Comparison of ENCODE assay signal across 8 cellular contexts in the genomic region with DNA sequence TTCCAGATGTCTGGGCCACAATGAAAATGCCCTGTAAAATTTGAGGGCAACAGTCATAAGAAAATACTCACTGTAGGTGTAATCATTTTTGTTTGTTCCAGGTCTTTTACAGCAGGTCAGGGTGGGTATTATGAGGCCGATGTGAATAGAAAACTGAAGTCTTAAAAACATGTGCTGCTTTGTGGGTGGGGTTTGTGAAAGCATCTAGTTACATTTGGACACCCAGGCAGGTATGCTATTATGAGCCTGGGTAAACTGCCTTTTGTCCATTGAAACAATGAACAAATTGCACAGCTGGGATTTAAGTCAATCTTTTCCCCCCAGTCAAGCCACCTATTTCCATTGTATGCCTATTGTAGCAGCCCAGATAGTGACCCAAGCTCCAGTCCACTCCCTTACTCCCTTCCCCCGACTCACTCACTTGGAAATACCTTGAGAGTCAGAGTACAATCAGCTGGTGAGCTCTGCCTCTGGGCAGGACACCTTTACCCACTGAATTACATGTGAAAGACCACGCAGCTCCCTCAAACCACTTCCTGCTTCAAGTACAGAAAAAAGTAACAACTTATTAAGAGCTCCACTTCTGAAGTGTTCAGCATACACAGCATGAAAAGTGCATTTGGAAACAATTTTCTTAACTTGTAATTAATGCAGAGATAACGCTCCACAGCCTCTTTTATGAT. TPM values are rescaled to one million over a fixed set of nuclear protein-coding genes. Genes with fewer than 3 reads are reported as not detected.
DNase-seq lines count a peak whose midpoint lies in the region; ATAC-seq and TF ChIP-seq lines count a peak whose summit lies in the region.

No MANE protein-coding gene starts in this region.

- peaks cover 8% of the 10 kb centered on the region for H3K4me1 Mint-ChIP-seq in activated CD4-positive, alpha-beta memory T cell treated with anti-CD3 and anti-CD28 coated beads for 36 hours (ENCODE audit: low read depth)

- no peak for TF ChIP-seq CTCF in mucosa of descending colon (IDR thresholded peaks at IDR 0.05)

- no peak overlapping the region for H3K27ac Mint-ChIP-seq in activated CD4-positive, alpha-beta memory T cell treated with anti-CD3 and anti-CD28 coated beads for 36 hours

- no peak overlapping the region for H3K4me3 ChIP-seq in mucosa of descending colon

- H3K4me1 ChIP-seq in mucosa of descending colon (ENCODE audit: low read depth), result no peaks in the 10 kb centered on the region

- intact Hi-C loops in activated CD4-positive, alpha-beta memory T cell treated with anti-CD3 and anti-CD28 coated beads for 36 hours (cut with micrococcal nuclease), result no loop called here
- intact Hi-C loops in mucosa of descending colon (cut with DNase I, micrococcal nuclease), result no loop called here

- H3K4me3 Mint-ChIP-seq in activated CD4-positive, alpha-beta memory T cell treated with anti-CD3 and anti-CD28 coated beads for 36 hours, result no peak overlapping the region

- peak; percentile 69 for ATAC-seq in GM18867 (IDR thresholded peaks at IDR 0.05; ENCODE audit: unreplicated experiment)
- ATAC-seq in HG02981 (IDR thresholded peaks at IDR 0.05; ENCODE audit: unreplicated experiment), result peak; percentile 67
- ATAC-seq in mucosa of descending colon, result peak; percentile 60

- H3K9me3 ChIP-seq in mucosa of descending colon, result no peaks in the 10 kb centered on the region

- CTCF ChIA-PET in activated CD4-positive, alpha-beta memory T cell treated with anti-CD3 and anti-CD28 coated beads for 36 hours (lab: Charles Lee), result no interaction called here

- no peaks in the 10 kb centered on the region for H3K9me3 Mint-ChIP-seq in activated CD4-positive, alpha-beta memory T cell treated with anti-CD3 and anti-CD28 coated beads for 36 hours

- POLR2A ChIA-PET in activated CD4-positive, alpha-beta memory T cell treated with anti-CD3 and anti-CD28 coated beads for 36 hours (lab: Charles Lee), result interaction anchor here (0.7 to 1.0 kb wide), 2 partner anchors 32 to 542 kb away, joined by 3 read pairs; no protein-coding TSS in a partner anchor

- H3K36me3 ChIP-seq in mucosa of descending colon (ENCODE audit: low read depth), result no peaks in the 10 kb centered on the region

- peaks cover 6% of the 10 kb centered on the region for H3K27me3 Mint-ChIP-seq in activated CD4-positive, alpha-beta memory T cell treated with anti-CD3 and anti-CD28 coated beads for 36 hours

- H3K36me3 Mint-ChIP-seq in activated CD4-positive, alpha-beta memory T cell treated with anti-CD3 and anti-CD28 coated beads for 36 hours, result no peaks in the 10 kb centered on the region

- DNase-seq in CD1c-positive myeloid dendritic cell (ENCODE audit: extremely low spot score) (peak; percentile 11), mucosa of descending colon (peak in 1 of 3 donors; percentile 32), AML-193 (lab: John Stamatoyannopoulos, UW) (no peak), NCI-H128 (lab: John Stamatoyannopoulos, UW; ENCODE audit: unreplicated experiment) (no peak), NCI-H1092 (lab: John Stamatoyannopoulos, UW) (no peak)
- peak; percentile 53 for DNase-seq in activated CD4-positive, alpha-beta memory T cell treated with anti-CD3 and anti-CD28 coated beads for 36 hours

RNA-seq across cellular contexts. Expression of a gene that starts 1.8 kb away (rescaled TPM):
- total RNA-seq in activated CD4-positive, alpha-beta memory T cell treated with anti-CD3 and anti-CD28 coated beads for 36 hours, result not detected
- total RNA-seq in mucosa of descending colon, result 10 to 100 TPM in 1 of 3 donors, 1 to 10 TPM in 2; 2.5 to 12.6 (median 9.4) TPM

Comparison
In these comparisons a context has a peak if more than half of its experiments do, and no peak if none do; other contexts are left out.
1. DNase-seq: peak in CD1c-positive myeloid dendritic cell (single experiment) and activated CD4-positive, alpha-beta memory T cell treated with anti-CD3 and anti-CD28 coated beads for 36 hours (single experiment); none in AML-193 (0 of 2), NCI-H128 (single experiment) and NCI-H1092 (single experiment).
2. Peak in every context shown above with its lines, with median percentiles within 50 percentile points of each other: ATAC-seq.